ENCODE assay signal across 8 cellular contexts in genomic region chr19:10653732-10654609, GRCh38. TPM values are rescaled to one million over a fixed set of nuclear protein-coding genes. Genes with fewer than 3 reads are reported as not detected.
A peak's percentile ranks its signal among the peaks of the same experiment; 100 is the strongest.
DNase-seq lines count a peak whose midpoint lies in the region; ATAC-seq and TF ChIP-seq lines count a peak whose summit lies in the region.

TSS of gene ILF3 (plus strand) at chr19:10654346. CDS start at chr19:10670606, 16,260 bp downstream.

- H3K4me3 ChIP-seq in GM12865 (ENCODE audit: low read depth, low read length), result peak within 1 kb of the TSS; percentile 76
- H3K4me3 ChIP-seq in ovary, result peak within 1 kb of the TSS; percentile 87
- peak within 1 kb of the TSS; percentile 92 to 99 (median 95) for H3K4me3 ChIP-seq in thyroid gland (replicated peaks in 1 of 3)

- H3K36me3 Mint-ChIP-seq in activated naive CD8-positive, alpha-beta T cell treated with anti-CD3 and anti-CD28 coated beads, Interleukin-2, amount 50 U/mL, for 24 hours (ENCODE audit: low read depth), result peaks cover 44% of the 10 kb centered on the region

- H3K9me3 Mint-ChIP-seq in activated naive CD8-positive, alpha-beta T cell treated with anti-CD3 and anti-CD28 coated beads, Interleukin-2, amount 50 U/mL, for 24 hours, result no peaks in the 10 kb centered on the region

- intact Hi-C loops in Right ventricle myocardium inferior (cut with DNase I), result loop anchor here (5.0 kb wide), 2 partner anchors 38 to 87 kb away; partner anchors contain the start of genes CDKN2D and KRI1
- intact Hi-C loops in ovary (cut with DNase I), result no loop called here
- intact Hi-C loops in thyroid gland (cut with DNase I), result no loop called here

- H3K4me3 Mint-ChIP-seq in activated naive CD8-positive, alpha-beta T cell treated with anti-CD3 and anti-CD28 coated beads, Interleukin-2, amount 50 U/mL, for 24 hours, result peak within 1 kb of the TSS; percentile 96

- peak; percentile 100 for DNase-seq in GM12865 (ENCODE audit: low read depth)
- peak; percentile 99 for DNase-seq in NCI-H1417 treated with DMSO at 0.1 percent for 48 hours (lab: John Stamatoyannopoulos, UW)
- DNase-seq in SW480 (ENCODE audit: low spot score), result peak; percentile 100
- peak; percentile 99 for DNase-seq in activated naive CD8-positive, alpha-beta T cell treated with anti-CD3 and anti-CD28 coated beads, Interleukin-2, amount 50 U/mL, for 24 hours
- peak; percentile 100 for DNase-seq in Right ventricle myocardium inferior (ENCODE audit: missing footprints)
- DNase-seq in ovary, result peak; percentile 100
- DNase-seq in thyroid gland, result peak; percentile 99 to 100

- peak; percentile 83 for TF ChIP-seq EP300 in ovary (IDR thresholded peaks at IDR 0.05)

- TF ChIP-seq CTCF in GM12865 (IDR thresholded peaks at IDR 0.05; ENCODE audit: insufficient read depth, low read depth, low read length, missing control alignments) (no peak), ovary (IDR thresholded peaks at IDR 0.05) (peak in 1 of 3 donors; percentile 9), thyroid gland (IDR thresholded peaks at IDR 0.05) (peak in 2 of 6 experiments; percentile 25 to 38)

- H3K4me1 ChIP-seq in ovary (ENCODE audit: insufficient read depth) (peaks cover 7% of the 10 kb centered on the region), thyroid gland (peaks cover 31 to 35% of the 10 kb centered on the region in 2 donors)

- H3K27ac Mint-ChIP-seq in activated naive CD8-positive, alpha-beta T cell treated with anti-CD3 and anti-CD28 coated beads, Interleukin-2, amount 50 U/mL, for 24 hours, result peak within 1 kb of the TSS; percentile 98

- H3K9me3 ChIP-seq in ovary, result no peaks in the 10 kb centered on the region
- H3K9me3 ChIP-seq in thyroid gland, result no peaks in the 10 kb centered on the region

- H3K27ac ChIP-seq in ovary (peak within 1 kb of the TSS; percentile 96 to 98), thyroid gland (peak within 1 kb of the TSS; percentile 91 to 94 (median 94))

- H3K36me3 ChIP-seq in ovary, result no peaks in the 10 kb centered on the region
- H3K36me3 ChIP-seq in thyroid gland, result no peaks in the 10 kb centered on the region

- TF ChIP-seq POLR2A in ovary (IDR thresholded peaks at IDR 0.05) (peak; percentile 100), thyroid gland (IDR thresholded peaks at IDR 0.05) (peak; percentile 72 to 94)

- H3K4me1 Mint-ChIP-seq in activated naive CD8-positive, alpha-beta T cell treated with anti-CD3 and anti-CD28 coated beads, Interleukin-2, amount 50 U/mL, for 24 hours, result peaks cover 58% of the 10 kb centered on the region

- ATAC-seq in HG02763 (IDR thresholded peaks at IDR 0.05; ENCODE audit: unreplicated experiment) (peak; percentile 73), Right ventricle myocardium inferior (peak; percentile 94)
- ATAC-seq in activated naive CD8-positive, alpha-beta T cell treated with anti-CD3 and anti-CD28 coated beads, Interleukin-2, amount 50 U/mL, for 24 hours, result peak; percentile 80

- H3K27me3 ChIP-seq in ovary (no peaks in the 10 kb centered on the region), thyroid gland (no peaks in the 10 kb centered on the region)

- H3K27me3 Mint-ChIP-seq in activated naive CD8-positive, alpha-beta T cell treated with anti-CD3 and anti-CD28 coated beads, Interleukin-2, amount 50 U/mL, for 24 hours, result peaks cover 2% of the 10 kb centered on the region

- WGBS in ovary, 3 donors, result 0 to 1% (median 1%) methylated on average over 64 to 91 of the region's 91 CpGs
- WGBS in thyroid gland, 2 donors, result 0 to 1% methylated on average over 36 of the region's 91 CpGs

RNA-seq across cellular contexts. Expression of gene ILF3, which starts in this region (rescaled TPM):
- total RNA-seq in Right ventricle myocardium inferior (101 TPM), ovary (100 to 1,000 TPM in 6 of 7 donors, 10 to 100 TPM in 1; 90.0 to 295 (median 246) TPM), thyroid gland (100 to 1,000 TPM; 122 to 232 (median 159) TPM)
- polyA plus RNA-seq in ovary, result 100 to 1,000 TPM; 120 to 149 TPM

Comparison
In these comparisons a context has a peak if more than half of its experiments do, and no peak if none do; other contexts are left out.
1. Peak in every context shown above with its lines: DNase-seq, ATAC-seq, H3K4me3 ChIP-seq and H3K27ac ChIP-seq.